ENCODE assay signal across 1 cellular context in the genomic region with DNA sequence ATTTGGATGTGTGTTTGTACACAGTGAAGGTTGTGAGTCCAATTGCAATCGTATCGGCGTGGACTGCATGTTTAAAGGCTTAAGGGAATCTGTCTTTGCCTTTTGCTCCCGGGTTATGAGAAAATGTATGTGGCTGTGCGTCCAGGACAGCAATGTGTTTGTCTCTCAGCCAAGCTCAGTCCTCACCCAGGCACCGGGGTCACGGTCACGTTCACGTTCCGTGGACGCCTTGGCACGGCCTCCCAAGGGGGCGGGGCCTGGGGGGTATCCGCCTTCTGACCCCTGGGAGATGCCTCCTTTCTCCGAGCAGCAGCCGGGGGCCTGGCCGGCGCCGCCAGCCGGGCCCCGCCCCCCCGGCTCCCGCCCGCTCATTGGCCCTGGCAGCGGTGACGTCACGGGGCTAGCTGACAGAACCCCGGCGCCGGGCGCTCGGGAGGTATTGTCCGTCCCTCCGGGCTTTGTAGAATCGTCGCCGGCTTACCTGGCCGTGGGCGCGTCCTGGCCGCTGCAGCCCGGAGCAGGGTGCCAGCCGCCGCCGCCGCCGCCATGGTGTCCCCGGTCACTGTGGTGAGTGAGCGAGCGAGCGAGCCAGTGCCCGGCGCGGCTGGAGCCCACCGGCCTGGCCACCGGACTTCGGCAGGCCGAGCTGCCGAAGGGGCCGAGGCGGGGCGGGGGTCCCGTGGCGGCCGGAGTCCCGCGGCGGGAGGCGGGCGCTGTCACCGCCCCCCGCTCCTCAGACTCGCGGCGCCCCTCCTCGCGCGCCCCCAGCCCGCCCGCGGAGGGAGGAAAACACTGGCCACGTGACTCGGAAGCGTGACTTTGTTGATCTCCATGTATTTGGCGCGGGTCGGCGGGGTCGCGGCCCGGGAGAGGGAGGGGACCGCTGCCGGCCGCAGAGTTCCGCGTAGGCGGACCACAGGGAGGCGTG.
A peak's percentile ranks its signal among the peaks of the same experiment; 100 is the strongest.
TF ChIP-seq lines count a peak whose summit lies in the region.

TMEM86A (plus strand) TSS at position 439 of the 928 bp plus-strand sequence; CDS start at position 547, 108 bp downstream.

TF ChIP-seq in H1, 55 proteins besides CTCF, POLR2A, EP300 and RAD21 (continues in another document):
- TF ChIP-seq RNF2 (IDR thresholded peaks at IDR 0.05; ENCODE audit: borderline replicate concordance, low read depth, low read length, missing control alignments, poor library complexity, severe bottlenecking) = peak; percentile 22
- TF ChIP-seq TEAD4 (IDR thresholded peaks at IDR 0.05; ENCODE audit: low read depth, low read length) = no peak
- TF ChIP-seq RFX5 (IDR thresholded peaks at IDR 0.05; ENCODE audit: borderline replicate concordance, low read depth, low read length) = no peak
- TF ChIP-seq TAF1 (IDR thresholded peaks at IDR 0.05; ENCODE audit: low read depth, low read length) = peak; percentile 69
- peak; percentile 37; the same call in 1 of the 2 replicates for TF ChIP-seq TBP (IDR thresholded peaks at IDR 0.05; ENCODE audit: low read depth, low read length)
- peak; percentile 28 for TF ChIP-seq TAF7 (optimal IDR thresholded peaks at IDR 0.05; ENCODE audit: borderline replicate concordance, low read depth, low read length)
- TF ChIP-seq EGR1 (IDR thresholded peaks at IDR 0.05; ENCODE audit: borderline replicate concordance, low read depth, low read length) = peak; percentile 74
- no peak for TF ChIP-seq SAP30 (IDR thresholded peaks at IDR 0.05; ENCODE audit: insufficient read depth, insufficient replicate concordance, low read length)
- no peak for TF ChIP-seq BACH1 (IDR thresholded peaks at IDR 0.05; ENCODE audit: low read length)
- no peak for TF ChIP-seq KDM5A (IDR thresholded peaks at IDR 0.05; ENCODE audit: low read length)
- TF ChIP-seq GABPA (IDR thresholded peaks at IDR 0.05; ENCODE audit: borderline replicate concordance, insufficient read depth, low read length) = no peak
- TF ChIP-seq SIX5 (IDR thresholded peaks at IDR 0.05; ENCODE audit: low read depth, low read length) = no peak
- TF ChIP-seq SP4 (IDR thresholded peaks at IDR 0.05; ENCODE audit: low read length) = no peak
- 0 out of 4 replicates have a peak, but pooled peaks of 1 of the 2 experiments have one; percentile 8 for TF ChIP-seq HDAC2 (IDR thresholded peaks at IDR 0.05; ENCODE audit: borderline replicate concordance in 1 of 2, low read depth in 2 of 2, low read length in 2 of 2)
- 0 out of 2 replicates have a peak, but pooled peaks have one; percentile 27 for TF ChIP-seq POLR2AphosphoS5 (IDR thresholded peaks at IDR 0.05; ENCODE audit: low read depth, low read length)
- no peak for TF ChIP-seq KDM1A (IDR thresholded peaks at IDR 0.05; ENCODE audit: borderline replicate concordance, low read length)
- TF ChIP-seq, protein P1, sequence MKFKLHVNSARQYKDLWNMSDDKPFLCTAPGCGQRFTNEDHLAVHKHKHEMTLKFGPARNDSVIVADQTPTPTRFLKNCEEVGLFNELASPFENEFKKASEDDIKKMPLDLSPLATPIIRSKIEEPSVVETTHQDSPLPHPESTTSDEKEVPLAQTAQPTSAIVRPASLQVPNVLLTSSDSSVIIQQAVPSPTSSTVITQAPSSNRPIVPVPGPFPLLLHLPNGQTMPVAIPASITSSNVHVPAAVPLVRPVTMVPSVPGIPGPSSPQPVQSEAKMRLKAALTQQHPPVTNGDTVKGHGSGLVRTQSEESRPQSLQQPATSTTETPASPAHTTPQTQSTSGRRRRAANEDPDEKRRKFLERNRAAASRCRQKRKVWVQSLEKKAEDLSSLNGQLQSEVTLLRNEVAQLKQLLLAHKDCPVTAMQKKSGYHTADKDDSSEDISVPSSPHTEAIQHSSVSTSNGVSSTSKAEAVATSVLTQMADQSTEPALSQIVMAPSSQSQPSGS (IDR thresholded peaks at IDR 0.05; ENCODE audit: low read length) = no peak
- TF ChIP-seq EZH2 (IDR thresholded peaks at IDR 0.05; ENCODE audit: low read depth, low read length, severe bottlenecking) = no peak
- no peak for TF ChIP-seq MAFK (IDR thresholded peaks at IDR 0.05; ENCODE audit: low read depth, low read length)
- TF ChIP-seq ASH2L (IDR thresholded peaks at IDR 0.05; ENCODE audit: low read length) = peak; percentile 27
- TF ChIP-seq, protein P2, sequence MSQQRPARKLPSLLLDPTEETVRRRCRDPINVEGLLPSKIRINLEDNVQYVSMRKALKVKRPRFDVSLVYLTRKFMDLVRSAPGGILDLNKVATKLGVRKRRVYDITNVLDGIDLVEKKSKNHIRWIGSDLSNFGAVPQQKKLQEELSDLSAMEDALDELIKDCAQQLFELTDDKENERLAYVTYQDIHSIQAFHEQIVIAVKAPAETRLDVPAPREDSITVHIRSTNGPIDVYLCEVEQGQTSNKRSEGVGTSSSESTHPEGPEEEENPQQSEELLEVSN (IDR thresholded peaks at IDR 0.05) = no peak
- TF ChIP-seq MAX (IDR thresholded peaks at IDR 0.05) = peak; percentile 80; the same call in 1 of the 2 replicates
- no peak for TF ChIP-seq BCL11A (IDR thresholded peaks at IDR 0.05; ENCODE audit: low read depth in 2 of 2, low read length in 2 of 2)
- TF ChIP-seq SIRT6 (IDR thresholded peaks at IDR 0.05; ENCODE audit: low read length) = no peak
- TF ChIP-seq CBX5 (IDR thresholded peaks at IDR 0.05; ENCODE audit: low read depth, low read length) = no peak
- TF ChIP-seq, protein P3, sequence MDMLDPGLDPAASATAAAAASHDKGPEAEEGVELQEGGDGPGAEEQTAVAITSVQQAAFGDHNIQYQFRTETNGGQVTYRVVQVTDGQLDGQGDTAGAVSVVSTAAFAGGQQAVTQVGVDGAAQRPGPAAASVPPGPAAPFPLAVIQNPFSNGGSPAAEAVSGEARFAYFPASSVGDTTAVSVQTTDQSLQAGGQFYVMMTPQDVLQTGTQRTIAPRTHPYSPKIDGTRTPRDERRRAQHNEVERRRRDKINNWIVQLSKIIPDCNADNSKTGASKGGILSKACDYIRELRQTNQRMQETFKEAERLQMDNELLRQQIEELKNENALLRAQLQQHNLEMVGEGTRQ (IDR thresholded peaks at IDR 0.05; ENCODE audit: low read length) = peak; percentile 57
- TF ChIP-seq SP2 (IDR thresholded peaks at IDR 0.05; ENCODE audit: low read length) = no peak
- TF ChIP-seq PHF8 (conservative IDR thresholded peaks at IDR 0.05; ENCODE audit: low read depth, low read length) = peak; percentile 57; the same call in 1 of the 2 replicates
- TF ChIP-seq TCF12 (IDR thresholded peaks at IDR 0.05; ENCODE audit: low read depth, low read length) = no peak
- TF ChIP-seq CEBPB (IDR thresholded peaks at IDR 0.05; ENCODE audit: low read depth, low read length) = no peak
- no peak for TF ChIP-seq CBX8 (IDR thresholded peaks at IDR 0.05; ENCODE audit: borderline replicate concordance, low read depth, low read length)
- TF ChIP-seq JUND (IDR thresholded peaks at IDR 0.05; ENCODE audit: low read length) = peak; percentile 42; the same call in 1 of the 2 replicates
- TF ChIP-seq BRCA1 (IDR thresholded peaks at IDR 0.05; ENCODE audit: low read depth, low read length) = no peak
- no peak for TF ChIP-seq SRF (IDR thresholded peaks at IDR 0.05; ENCODE audit: low read depth, low read length)
- TF ChIP-seq HDAC6 (IDR thresholded peaks at IDR 0.05; ENCODE audit: low read depth, low read length) = no peak
- no peak for TF ChIP-seq GTF2F1 (IDR thresholded peaks at IDR 0.05; ENCODE audit: borderline replicate concordance, low read depth, low read length)
- peak; percentile 81 for TF ChIP-seq CREB1 (IDR thresholded peaks at IDR 0.05)
- TF ChIP-seq KDM4A (IDR thresholded peaks at IDR 0.05; ENCODE audit: low read depth, low read length, severe bottlenecking) = peak; percentile 75
- TF ChIP-seq POU5F1 (IDR thresholded peaks at IDR 0.05; ENCODE audit: low read depth, low read length) = no peak
- no peak for TF ChIP-seq YY1 (IDR thresholded peaks at IDR 0.05; ENCODE audit: low read depth, low read length)
- TF ChIP-seq JUN (IDR thresholded peaks at IDR 0.05; ENCODE audit: low read depth, low read length) = no peak
- no peak for TF ChIP-seq CTBP2 (IDR thresholded peaks at IDR 0.05; ENCODE audit: borderline replicate concordance, insufficient read depth, insufficient read length, low read length)
- TF ChIP-seq NANOG (IDR thresholded peaks at IDR 0.05; ENCODE audit: insufficient read depth, low read depth, low read length, poor library complexity, severe bottlenecking) = no peak
- TF ChIP-seq RXRA (IDR thresholded peaks at IDR 0.05; ENCODE audit: insufficient read depth, low read depth, low read length) = no peak
- TF ChIP-seq, protein P4, sequence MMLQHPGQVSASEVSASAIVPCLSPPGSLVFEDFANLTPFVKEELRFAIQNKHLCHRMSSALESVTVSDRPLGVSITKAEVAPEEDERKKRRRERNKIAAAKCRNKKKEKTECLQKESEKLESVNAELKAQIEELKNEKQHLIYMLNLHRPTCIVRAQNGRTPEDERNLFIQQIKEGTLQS (IDR thresholded peaks at IDR 0.05; ENCODE audit: insufficient read depth, low read depth, low read length) = 0 out of 2 replicates have a peak, but pooled peaks have one; percentile 31
- TF ChIP-seq CHD2 (IDR thresholded peaks at IDR 0.05; ENCODE audit: low read length) = no peak
- TF ChIP-seq NRF1 (IDR thresholded peaks at IDR 0.05; ENCODE audit: low read depth, low read length) = no peak
- TF ChIP-seq, protein P5, sequence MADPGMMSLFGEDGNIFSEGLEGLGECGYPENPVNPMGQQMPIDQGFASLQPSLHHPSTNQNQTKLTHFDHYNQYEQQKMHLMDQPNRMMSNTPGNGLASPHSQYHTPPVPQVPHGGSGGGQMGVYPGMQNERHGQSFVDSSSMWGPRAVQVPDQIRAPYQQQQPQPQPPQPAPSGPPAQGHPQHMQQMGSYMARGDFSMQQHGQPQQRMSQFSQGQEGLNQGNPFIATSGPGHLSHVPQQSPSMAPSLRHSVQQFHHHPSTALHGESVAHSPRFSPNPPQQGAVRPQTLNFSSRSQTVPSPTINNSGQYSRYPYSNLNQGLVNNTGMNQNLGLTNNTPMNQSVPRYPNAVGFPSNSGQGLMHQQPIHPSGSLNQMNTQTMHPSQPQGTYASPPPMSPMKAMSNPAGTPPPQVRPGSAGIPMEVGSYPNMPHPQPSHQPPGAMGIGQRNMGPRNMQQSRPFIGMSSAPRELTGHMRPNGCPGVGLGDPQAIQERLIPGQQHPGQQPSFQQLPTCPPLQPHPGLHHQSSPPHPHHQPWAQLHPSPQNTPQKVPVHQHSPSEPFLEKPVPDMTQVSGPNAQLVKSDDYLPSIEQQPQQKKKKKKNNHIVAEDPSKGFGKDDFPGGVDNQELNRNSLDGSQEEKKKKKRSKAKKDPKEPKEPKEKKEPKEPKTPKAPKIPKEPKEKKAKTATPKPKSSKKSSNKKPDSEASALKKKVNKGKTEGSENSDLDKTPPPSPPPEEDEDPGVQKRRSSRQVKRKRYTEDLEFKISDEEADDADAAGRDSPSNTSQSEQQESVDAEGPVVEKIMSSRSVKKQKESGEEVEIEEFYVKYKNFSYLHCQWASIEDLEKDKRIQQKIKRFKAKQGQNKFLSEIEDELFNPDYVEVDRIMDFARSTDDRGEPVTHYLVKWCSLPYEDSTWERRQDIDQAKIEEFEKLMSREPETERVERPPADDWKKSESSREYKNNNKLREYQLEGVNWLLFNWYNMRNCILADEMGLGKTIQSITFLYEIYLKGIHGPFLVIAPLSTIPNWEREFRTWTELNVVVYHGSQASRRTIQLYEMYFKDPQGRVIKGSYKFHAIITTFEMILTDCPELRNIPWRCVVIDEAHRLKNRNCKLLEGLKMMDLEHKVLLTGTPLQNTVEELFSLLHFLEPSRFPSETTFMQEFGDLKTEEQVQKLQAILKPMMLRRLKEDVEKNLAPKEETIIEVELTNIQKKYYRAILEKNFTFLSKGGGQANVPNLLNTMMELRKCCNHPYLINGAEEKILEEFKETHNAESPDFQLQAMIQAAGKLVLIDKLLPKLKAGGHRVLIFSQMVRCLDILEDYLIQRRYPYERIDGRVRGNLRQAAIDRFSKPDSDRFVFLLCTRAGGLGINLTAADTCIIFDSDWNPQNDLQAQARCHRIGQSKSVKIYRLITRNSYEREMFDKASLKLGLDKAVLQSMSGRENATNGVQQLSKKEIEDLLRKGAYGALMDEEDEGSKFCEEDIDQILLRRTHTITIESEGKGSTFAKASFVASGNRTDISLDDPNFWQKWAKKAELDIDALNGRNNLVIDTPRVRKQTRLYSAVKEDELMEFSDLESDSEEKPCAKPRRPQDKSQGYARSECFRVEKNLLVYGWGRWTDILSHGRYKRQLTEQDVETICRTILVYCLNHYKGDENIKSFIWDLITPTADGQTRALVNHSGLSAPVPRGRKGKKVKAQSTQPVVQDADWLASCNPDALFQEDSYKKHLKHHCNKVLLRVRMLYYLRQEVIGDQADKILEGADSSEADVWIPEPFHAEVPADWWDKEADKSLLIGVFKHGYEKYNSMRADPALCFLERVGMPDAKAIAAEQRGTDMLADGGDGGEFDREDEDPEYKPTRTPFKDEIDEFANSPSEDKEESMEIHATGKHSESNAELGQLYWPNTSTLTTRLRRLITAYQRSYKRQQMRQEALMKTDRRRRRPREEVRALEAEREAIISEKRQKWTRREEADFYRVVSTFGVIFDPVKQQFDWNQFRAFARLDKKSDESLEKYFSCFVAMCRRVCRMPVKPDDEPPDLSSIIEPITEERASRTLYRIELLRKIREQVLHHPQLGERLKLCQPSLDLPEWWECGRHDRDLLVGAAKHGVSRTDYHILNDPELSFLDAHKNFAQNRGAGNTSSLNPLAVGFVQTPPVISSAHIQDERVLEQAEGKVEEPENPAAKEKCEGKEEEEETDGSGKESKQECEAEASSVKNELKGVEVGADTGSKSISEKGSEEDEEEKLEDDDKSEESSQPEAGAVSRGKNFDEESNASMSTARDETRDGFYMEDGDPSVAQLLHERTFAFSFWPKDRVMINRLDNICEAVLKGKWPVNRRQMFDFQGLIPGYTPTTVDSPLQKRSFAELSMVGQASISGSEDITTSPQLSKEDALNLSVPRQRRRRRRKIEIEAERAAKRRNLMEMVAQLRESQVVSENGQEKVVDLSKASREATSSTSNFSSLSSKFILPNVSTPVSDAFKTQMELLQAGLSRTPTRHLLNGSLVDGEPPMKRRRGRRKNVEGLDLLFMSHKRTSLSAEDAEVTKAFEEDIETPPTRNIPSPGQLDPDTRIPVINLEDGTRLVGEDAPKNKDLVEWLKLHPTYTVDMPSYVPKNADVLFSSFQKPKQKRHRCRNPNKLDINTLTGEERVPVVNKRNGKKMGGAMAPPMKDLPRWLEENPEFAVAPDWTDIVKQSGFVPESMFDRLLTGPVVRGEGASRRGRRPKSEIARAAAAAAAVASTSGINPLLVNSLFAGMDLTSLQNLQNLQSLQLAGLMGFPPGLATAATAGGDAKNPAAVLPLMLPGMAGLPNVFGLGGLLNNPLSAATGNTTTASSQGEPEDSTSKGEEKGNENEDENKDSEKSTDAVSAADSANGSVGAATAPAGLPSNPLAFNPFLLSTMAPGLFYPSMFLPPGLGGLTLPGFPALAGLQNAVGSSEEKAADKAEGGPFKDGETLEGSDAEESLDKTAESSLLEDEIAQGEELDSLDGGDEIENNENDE (IDR thresholded peaks at IDR 0.05; ENCODE audit: insufficient replicate concordance, low read length) = no peak
- peak; percentile 74 to 77; a peak in 2 of 4 replicates for TF ChIP-seq SIN3A (conservative IDR thresholded peaks at IDR 0.05 in 1 of 2, IDR thresholded peaks at IDR 0.05 in 1 of 2; ENCODE audit: low read depth in 1 of 2, low read length in 2 of 2)
- TF ChIP-seq SUZ12 (IDR thresholded peaks at IDR 0.05; ENCODE audit: low read length) = no peak
- no peak for TF ChIP-seq FOSL1 (IDR thresholded peaks at IDR 0.05; ENCODE audit: insufficient read depth, low read depth, low read length)
- TF ChIP-seq ZNF274 (IDR thresholded peaks at IDR 0.05; ENCODE audit: borderline replicate concordance, extremely low read depth, low read length) = no peak
- TF ChIP-seq CHD1 (IDR thresholded peaks at IDR 0.05; ENCODE audit: low read depth, low read length) = no peak
- TF ChIP-seq SP1 (IDR thresholded peaks at IDR 0.05; ENCODE audit: low read depth, low read length) = peak; percentile 13; the same call in 1 of the 2 replicates
